Comparison of ENCODE assay signal across 1 cellular context in the genomic region with DNA sequence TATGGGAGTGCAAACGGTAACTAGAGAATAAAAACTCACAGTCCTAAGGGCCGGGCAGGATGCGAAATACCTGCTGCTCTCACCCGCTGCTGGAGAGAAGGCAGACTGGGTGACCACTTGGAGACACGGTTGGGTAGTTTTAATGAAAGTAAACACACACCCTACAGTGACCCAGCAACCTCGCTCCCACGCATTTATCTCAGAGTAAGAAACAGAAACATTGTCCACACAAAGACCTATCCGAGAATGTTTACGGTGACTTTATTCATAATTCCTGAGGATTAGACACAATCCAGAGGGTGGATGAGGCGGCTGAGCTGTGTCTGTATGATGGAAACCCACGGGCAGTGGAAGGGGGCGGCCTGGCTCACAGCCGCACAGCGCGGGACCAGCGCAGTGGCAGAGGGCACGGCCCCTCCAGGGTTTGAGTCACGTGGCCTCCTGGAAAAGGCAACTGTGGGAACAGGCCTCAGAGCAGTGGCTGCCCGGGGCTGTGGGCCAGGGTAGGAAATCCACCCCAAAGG.
TF ChIP-seq lines count a peak whose summit lies in the region.

No MANE protein-coding gene starts in this region.

TF ChIP-seq in GM12878, 131 proteins besides CTCF, POLR2A, EP300 and RAD21 (continued from another document):
- TF ChIP-seq, protein P1, sequence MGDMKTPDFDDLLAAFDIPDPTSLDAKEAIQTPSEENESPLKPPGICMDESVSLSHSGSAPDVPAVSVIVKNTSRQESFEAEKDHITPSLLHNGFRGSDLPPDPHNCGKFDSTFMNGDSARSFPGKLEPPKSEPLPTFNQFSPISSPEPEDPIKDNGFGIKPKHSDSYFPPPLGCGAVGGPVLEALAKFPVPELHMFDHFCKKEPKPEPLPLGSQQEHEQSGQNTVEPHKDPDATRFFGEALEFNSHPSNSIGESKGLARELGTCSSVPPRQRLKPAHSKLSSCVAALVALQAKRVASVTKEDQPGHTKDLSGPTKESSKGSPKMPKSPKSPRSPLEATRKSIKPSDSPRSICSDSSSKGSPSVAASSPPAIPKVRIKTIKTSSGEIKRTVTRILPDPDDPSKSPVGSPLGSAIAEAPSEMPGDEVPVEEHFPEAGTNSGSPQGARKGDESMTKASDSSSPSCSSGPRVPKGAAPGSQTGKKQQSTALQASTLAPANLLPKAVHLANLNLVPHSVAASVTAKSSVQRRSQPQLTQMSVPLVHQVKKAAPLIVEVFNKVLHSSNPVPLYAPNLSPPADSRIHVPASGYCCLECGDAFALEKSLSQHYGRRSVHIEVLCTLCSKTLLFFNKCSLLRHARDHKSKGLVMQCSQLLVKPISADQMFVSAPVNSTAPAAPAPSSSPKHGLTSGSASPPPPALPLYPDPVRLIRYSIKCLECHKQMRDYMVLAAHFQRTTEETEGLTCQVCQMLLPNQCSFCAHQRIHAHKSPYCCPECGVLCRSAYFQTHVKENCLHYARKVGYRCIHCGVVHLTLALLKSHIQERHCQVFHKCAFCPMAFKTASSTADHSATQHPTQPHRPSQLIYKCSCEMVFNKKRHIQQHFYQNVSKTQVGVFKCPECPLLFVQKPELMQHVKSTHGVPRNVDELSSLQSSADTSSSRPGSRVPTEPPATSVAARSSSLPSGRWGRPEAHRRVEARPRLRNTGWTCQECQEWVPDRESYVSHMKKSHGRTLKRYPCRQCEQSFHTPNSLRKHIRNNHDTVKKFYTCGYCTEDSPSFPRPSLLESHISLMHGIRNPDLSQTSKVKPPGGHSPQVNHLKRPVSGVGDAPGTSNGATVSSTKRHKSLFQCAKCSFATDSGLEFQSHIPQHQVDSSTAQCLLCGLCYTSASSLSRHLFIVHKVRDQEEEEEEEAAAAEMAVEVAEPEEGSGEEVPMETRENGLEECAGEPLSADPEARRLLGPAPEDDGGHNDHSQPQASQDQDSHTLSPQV (IDR thresholded peaks at IDR 0.05) = no peak
- no peak for TF ChIP-seq NFXL1 (IDR thresholded peaks at IDR 0.05; ENCODE audit: borderline replicate concordance)
- TF ChIP-seq, protein P2, sequence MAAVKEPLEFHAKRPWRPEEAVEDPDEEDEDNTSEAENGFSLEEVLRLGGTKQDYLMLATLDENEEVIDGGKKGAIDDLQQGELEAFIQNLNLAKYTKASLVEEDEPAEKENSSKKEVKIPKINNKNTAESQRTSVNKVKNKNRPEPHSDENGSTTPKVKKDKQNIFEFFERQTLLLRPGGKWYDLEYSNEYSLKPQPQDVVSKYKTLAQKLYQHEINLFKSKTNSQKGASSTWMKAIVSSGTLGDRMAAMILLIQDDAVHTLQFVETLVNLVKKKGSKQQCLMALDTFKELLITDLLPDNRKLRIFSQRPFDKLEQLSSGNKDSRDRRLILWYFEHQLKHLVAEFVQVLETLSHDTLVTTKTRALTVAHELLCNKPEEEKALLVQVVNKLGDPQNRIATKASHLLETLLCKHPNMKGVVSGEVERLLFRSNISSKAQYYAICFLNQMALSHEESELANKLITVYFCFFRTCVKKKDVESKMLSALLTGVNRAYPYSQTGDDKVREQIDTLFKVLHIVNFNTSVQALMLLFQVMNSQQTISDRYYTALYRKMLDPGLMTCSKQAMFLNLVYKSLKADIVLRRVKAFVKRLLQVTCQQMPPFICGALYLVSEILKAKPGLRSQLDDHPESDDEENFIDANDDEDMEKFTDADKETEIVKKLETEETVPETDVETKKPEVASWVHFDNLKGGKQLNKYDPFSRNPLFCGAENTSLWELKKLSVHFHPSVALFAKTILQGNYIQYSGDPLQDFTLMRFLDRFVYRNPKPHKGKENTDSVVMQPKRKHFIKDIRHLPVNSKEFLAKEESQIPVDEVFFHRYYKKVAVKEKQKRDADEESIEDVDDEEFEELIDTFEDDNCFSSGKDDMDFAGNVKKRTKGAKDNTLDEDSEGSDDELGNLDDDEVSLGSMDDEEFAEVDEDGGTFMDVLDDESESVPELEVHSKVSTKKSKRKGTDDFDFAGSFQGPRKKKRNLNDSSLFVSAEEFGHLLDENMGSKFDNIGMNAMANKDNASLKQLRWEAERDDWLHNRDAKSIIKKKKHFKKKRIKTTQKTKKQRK (IDR thresholded peaks at IDR 0.05; ENCODE audit: low read depth, low read length) = no peak
- TF ChIP-seq JUNB (IDR thresholded peaks at IDR 0.05) = no peak
- TF ChIP-seq ESRRA (IDR thresholded peaks at IDR 0.05; ENCODE audit: low read length) = no peak
- no peak for TF ChIP-seq TBL1XR1 (IDR thresholded peaks at IDR 0.05; ENCODE audit: low read depth, low read length)
- TF ChIP-seq RELA (IDR thresholded peaks at IDR 0.05; ENCODE audit: borderline replicate concordance, partially characterized antibody) = no peak
- TF ChIP-seq BMI1 (IDR thresholded peaks at IDR 0.05; ENCODE audit: borderline replicate concordance) = no peak
- TF ChIP-seq TAF1 (IDR thresholded peaks at IDR 0.05; ENCODE audit: borderline replicate concordance, low read depth, low read length) = no peak
- TF ChIP-seq, protein P3, sequence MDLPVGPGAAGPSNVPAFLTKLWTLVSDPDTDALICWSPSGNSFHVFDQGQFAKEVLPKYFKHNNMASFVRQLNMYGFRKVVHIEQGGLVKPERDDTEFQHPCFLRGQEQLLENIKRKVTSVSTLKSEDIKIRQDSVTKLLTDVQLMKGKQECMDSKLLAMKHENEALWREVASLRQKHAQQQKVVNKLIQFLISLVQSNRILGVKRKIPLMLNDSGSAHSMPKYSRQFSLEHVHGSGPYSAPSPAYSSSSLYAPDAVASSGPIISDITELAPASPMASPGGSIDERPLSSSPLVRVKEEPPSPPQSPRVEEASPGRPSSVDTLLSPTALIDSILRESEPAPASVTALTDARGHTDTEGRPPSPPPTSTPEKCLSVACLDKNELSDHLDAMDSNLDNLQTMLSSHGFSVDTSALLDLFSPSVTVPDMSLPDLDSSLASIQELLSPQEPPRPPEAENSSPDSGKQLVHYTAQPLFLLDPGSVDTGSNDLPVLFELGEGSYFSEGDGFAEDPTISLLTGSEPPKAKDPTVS (IDR thresholded peaks at IDR 0.05; ENCODE audit: low read depth, low read length) = no peak
- TF ChIP-seq, protein P4, sequence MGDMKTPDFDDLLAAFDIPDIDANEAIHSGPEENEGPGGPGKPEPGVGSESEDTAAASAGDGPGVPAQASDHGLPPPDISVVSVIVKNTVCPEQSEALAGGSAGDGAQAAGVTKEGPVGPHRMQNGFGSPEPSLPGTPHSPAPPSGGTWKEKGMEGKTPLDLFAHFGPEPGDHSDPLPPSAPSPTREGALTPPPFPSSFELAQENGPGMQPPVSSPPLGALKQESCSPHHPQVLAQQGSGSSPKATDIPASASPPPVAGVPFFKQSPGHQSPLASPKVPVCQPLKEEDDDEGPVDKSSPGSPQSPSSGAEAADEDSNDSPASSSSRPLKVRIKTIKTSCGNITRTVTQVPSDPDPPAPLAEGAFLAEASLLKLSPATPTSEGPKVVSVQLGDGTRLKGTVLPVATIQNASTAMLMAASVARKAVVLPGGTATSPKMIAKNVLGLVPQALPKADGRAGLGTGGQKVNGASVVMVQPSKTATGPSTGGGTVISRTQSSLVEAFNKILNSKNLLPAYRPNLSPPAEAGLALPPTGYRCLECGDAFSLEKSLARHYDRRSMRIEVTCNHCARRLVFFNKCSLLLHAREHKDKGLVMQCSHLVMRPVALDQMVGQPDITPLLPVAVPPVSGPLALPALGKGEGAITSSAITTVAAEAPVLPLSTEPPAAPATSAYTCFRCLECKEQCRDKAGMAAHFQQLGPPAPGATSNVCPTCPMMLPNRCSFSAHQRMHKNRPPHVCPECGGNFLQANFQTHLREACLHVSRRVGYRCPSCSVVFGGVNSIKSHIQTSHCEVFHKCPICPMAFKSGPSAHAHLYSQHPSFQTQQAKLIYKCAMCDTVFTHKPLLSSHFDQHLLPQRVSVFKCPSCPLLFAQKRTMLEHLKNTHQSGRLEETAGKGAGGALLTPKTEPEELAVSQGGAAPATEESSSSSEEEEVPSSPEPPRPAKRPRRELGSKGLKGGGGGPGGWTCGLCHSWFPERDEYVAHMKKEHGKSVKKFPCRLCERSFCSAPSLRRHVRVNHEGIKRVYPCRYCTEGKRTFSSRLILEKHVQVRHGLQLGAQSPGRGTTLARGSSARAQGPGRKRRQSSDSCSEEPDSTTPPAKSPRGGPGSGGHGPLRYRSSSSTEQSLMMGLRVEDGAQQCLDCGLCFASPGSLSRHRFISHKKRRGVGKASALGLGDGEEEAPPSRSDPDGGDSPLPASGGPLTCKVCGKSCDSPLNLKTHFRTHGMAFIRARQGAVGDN (IDR thresholded peaks at IDR 0.05) = 0 out of 2 replicates have a peak, but pooled peaks have one; percentile 23
